ENCODE assay signal across 34 cellular contexts in the genomic region with DNA sequence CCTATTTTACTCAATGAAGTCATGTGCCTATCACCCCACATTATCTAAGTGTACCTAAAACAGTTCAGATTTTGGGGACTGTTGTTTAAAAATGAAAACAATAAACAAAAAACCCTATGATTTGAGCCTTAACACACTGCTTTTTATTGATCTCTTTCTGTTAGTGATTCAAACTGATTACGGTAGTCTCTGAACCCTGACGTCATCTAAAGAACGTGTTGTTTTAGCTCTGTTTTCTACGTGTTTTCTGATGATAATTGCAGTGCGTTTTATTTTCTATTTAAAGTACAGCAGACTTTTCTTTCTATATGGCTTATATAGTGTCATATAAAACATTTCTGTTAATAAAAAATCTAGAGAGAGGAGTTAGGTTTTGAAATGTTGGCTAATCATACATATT.
"Had no signal": no experiment of that assay in that cellular context is flagged by ENCODE, and none has a peak within 500 bp of the region (broad histone marks: within the 10 kb centered on the region; RNA-seq: fewer than 3 reads in every experiment).

No MANE protein-coding gene starts in this region.

- H3K9me3 ChIP-seq: MG63 had no signal

- H3K27ac ChIP-seq: KMS-11 had no signal

- H3K4me3 ChIP-seq: MG63 had no signal

- H3K4me2 ChIP-seq: KMS-11 had no signal

- H3K36me3 ChIP-seq: MG63 had no signal

- H3K27me3 ChIP-seq: MG63 had no signal

- H3K9ac ChIP-seq: KMS-11 had no signal

- DNase-seq: Karpas-422, Kasumi-1, MG63, MM.1S, MV-4-11, NCI-H1048, NCI-H1092, NCI-H1092 treated with DMSO at 0.1 percent for 48 hours, NCI-H1105, NCI-H1105 treated with DMSO at 0.1 percent for 48 hours, NCI-H1417 treated with DMSO at 0.1 percent for 48 hours, NCI-H1436, NCI-H1436 treated with DMSO at 0.1 percent for 48 hours, NCI-H146, NCI-H1694, NCI-H1694 treated with DMSO at 0.1 percent for 48 hours, NCI-H187, NCI-H187 treated with DMSO at 0.1 percent for 48 hours, NCI-H1930, NCI-H2029, NCI-H2029 treated with DMSO at 0.1 percent for 48 hours, NCI-H2081, NCI-H2081 treated with DMSO at 0.1 percent for 48 hours, NCI-H2107, NCI-H2171, NCI-H2171 treated with DMSO at 0.1 percent for 48 hours, NCI-H2227 treated with DMSO at 0.1 percent for 48 hours, NCI-H226, NCI-H345, NCI-H446, NCI-H446 treated with DMSO at 0.1 percent for 48 hours, NCI-H510A, NCI-H510A treated with DMSO at 0.1 percent for 48 hours had no signal
